In the genomic region with DNA sequence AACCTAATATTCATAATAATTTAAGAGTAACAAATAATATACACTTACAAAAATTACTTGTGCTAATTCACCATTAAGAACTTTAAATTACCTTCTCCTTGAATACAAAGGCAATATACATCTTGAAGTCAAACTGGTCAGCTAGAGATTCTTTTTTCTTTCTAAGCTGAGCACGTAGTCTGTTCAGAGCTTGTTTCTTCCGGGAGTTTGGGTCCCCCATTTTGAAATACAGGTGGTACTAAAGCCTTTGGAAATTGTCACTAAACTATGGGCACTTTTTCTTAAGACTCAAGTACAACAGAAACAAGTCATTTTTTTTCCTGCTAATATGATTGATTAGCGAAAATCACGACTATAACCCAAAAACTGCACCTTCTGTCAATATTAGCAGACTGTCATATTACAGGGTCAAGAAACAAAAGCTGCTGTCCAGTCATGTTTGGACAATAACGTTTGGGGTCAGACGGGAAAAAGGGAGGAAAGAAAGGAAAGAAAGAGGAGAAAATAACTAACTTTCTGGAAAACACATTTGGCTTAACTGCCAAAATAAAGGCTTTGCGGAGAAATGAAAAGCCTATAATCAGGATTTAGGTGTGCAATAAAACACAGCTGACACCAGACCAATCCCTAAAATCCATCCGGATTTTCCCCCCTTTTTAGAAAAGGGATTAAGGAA, we compare ENCODE assay signal across 8 cellular contexts. TPM values are rescaled to one million over a fixed set of nuclear protein-coding genes. Genes with fewer than 3 reads are reported as not detected.
DNase-seq lines count a peak whose midpoint lies in the region; ATAC-seq and TF ChIP-seq lines count a peak whose summit lies in the region.

No MANE protein-coding gene starts in this region.

- H3K27me3 ChIP-seq in heart left ventricle (no peaks in the 10 kb centered on the region), lower lobe of right lung (ENCODE audit: low read depth) (no peaks in the 10 kb centered on the region)

- peak overlapping the region in 10 of 12 donors; percentile 93 to 100 (median 99) for H3K27ac ChIP-seq in heart left ventricle
- H3K27ac ChIP-seq in lower lobe of right lung = peak overlapping the region; percentile 99
- H3K27ac ChIP-seq in urinary bladder (ENCODE audit: low read depth) = peak overlapping the region; percentile 91

- WGBS in heart left ventricle, 4 donors = 10 to 21% (median 15%) methylated on average over 8 of the region's 8 CpGs
- 14% methylated on average over 8 of the region's 8 CpGs for WGBS in urinary bladder

- H3K36me3 ChIP-seq in heart left ventricle = peaks cover 0 to 58% (median 28%) of the 10 kb centered on the region in 9 donors
- peaks cover 33% of the 10 kb centered on the region for H3K36me3 ChIP-seq in lower lobe of right lung
- H3K36me3 ChIP-seq in urinary bladder (ENCODE audit: insufficient read depth) = peaks cover 5% of the 10 kb centered on the region
- H3K36me3 ChIP-seq in mucosa of descending colon (ENCODE audit: low read depth) = peaks cover 14% of the 10 kb centered on the region

- TF ChIP-seq CTCF in heart left ventricle (IDR thresholded peaks at IDR 0.05) (no peak), astrocyte of the cerebellum (IDR thresholded peaks at IDR 0.05; ENCODE audit: low read depth, low read length, missing control alignments) (no peak), lower lobe of right lung (IDR thresholded peaks at IDR 0.05) (no peak), mucosa of descending colon (IDR thresholded peaks at IDR 0.05) (no peak)

- ATAC-seq in heart left ventricle = no peak
- ATAC-seq in left cardiac atrium = no peak
- ATAC-seq in lower lobe of right lung = no peak
- ATAC-seq in mucosa of descending colon = no peak

- H3K4me3 ChIP-seq in heart left ventricle (peak overlapping the region; percentile 75 to 97 (median 93)), astrocyte of the cerebellum (ENCODE audit: low read depth, low read length) (peak overlapping the region; percentile 99), lower lobe of right lung (peak overlapping the region; percentile 87), urinary bladder (ENCODE audit: low read depth, low read length) (peak overlapping the region; percentile 99), mucosa of descending colon (no peak overlapping the region)

- peaks cover 3 to 64% (median 52%) of the 10 kb centered on the region in 12 donors for H3K4me1 ChIP-seq in heart left ventricle
- H3K4me1 ChIP-seq in lower lobe of right lung = peaks cover 50% of the 10 kb centered on the region
- H3K4me1 ChIP-seq in urinary bladder (ENCODE audit: insufficient read depth) = peaks cover 2% of the 10 kb centered on the region
- peaks cover 35% of the 10 kb centered on the region for H3K4me1 ChIP-seq in mucosa of descending colon (ENCODE audit: low read depth)

- intact Hi-C loops in heart left ventricle (cut with DNase I) (loop anchor here in 3 of 10 donors (5.0 kb wide), 1 partner anchor 51 kb away; the partner anchor contains the start of genes ACOT13 (in 3 of the 3) and TDP2 (in 3 of the 3)), left cardiac atrium (cut with DNase I) (no loop called here), lower lobe of right lung (cut with DNase I) (no loop called here), mucosa of descending colon (cut with DNase I, micrococcal nuclease) (loop anchor here in 1 of 2 donors (10.0 kb wide), 1 partner anchor 46 kb away; no protein-coding TSS in a partner anchor)

- H3K9me3 ChIP-seq in heart left ventricle = no peaks in the 10 kb centered on the region
- H3K9me3 ChIP-seq in lower lobe of right lung = no peaks in the 10 kb centered on the region
- H3K9me3 ChIP-seq in mucosa of descending colon = no peaks in the 10 kb centered on the region

- in situ Hi-C loops in astrocyte of the cerebellum (cut with HindIII; ENCODE audit: low sequenced_read_pairs) = no loop called here

- no peak for TF ChIP-seq POLR2A in heart left ventricle (IDR thresholded peaks at IDR 0.05)

- DNase-seq in heart left ventricle (no peak), left cardiac atrium (no peak), astrocyte of the cerebellum (ENCODE audit: low read depth) (no peak), lower lobe of right lung (no peak), SW480 (ENCODE audit: low spot score) (no peak), NOMO-1 treated with dmso at 0.1 percent for 144 hours (lab: John Stamatoyannopoulos, UW; ENCODE audit: unreplicated experiment) (no peak), mucosa of descending colon (no peak)

RNA-seq across cellular contexts. Expression of gene C6orf62, which starts 0.4 kb away (rescaled TPM):
- total RNA-seq in heart left ventricle (10 to 100 TPM; 20.8 to 92.8 (median 40.7) TPM), left cardiac atrium (10 to 100 TPM; 58.1 to 67.0 TPM), lower lobe of right lung (123 TPM), urinary bladder (85.8 TPM), mucosa of descending colon (10 to 100 TPM; 70.3 to 85.1 (median 85.1) TPM)
- polyA plus RNA-seq in heart left ventricle (10 to 100 TPM; 28.9 to 48.0 TPM), urinary bladder (38.1 TPM)

RNA-seq across cellular contexts. Expression of gene ACOT13, which starts 51.7 kb away (rescaled TPM):
- total RNA-seq in heart left ventricle (10 to 100 TPM; 28.1 to 62.7 (median 55.3) TPM), left cardiac atrium (10 to 100 TPM; 63.0 to 70.8 TPM), lower lobe of right lung (24.6 TPM), urinary bladder (8.7 TPM), mucosa of descending colon (10 to 100 TPM; 28.2 to 57.0 (median 35.3) TPM)
- polyA plus RNA-seq in heart left ventricle (100 to 1,000 TPM in 1 of 2 donors, 10 to 100 TPM in 1; 21.6 to 160 TPM), urinary bladder (12.0 TPM)

RNA-seq across cellular contexts. Expression of gene TDP2, which starts 51.9 kb away (rescaled TPM):
- 10 to 100 TPM; 14.0 to 33.4 (median 25.1) TPM for total RNA-seq in heart left ventricle
- polyA plus RNA-seq in heart left ventricle = 10 to 100 TPM; 21.3 to 35.8 TPM
- total RNA-seq in left cardiac atrium = 10 to 100 TPM; 29.5 to 35.2 TPM
- total RNA-seq in lower lobe of right lung = 43.6 TPM
- total RNA-seq in urinary bladder = 42.2 TPM
- 29.7 TPM for polyA plus RNA-seq in urinary bladder
- total RNA-seq in mucosa of descending colon = 100 to 1,000 TPM; 146 to 343 (median 173) TPM

RNA-seq across cellular contexts. Expression of gene GMNN, which starts 56.1 kb away (rescaled TPM):
- total RNA-seq in heart left ventricle (10 to 100 TPM in 2 of 9 donors, 1 to 10 TPM in 7; 4.5 to 12.9 (median 6.8) TPM), left cardiac atrium (10 to 100 TPM in 1 of 2 donors, 1 to 10 TPM in 1; 6.3 to 10.5 TPM), lower lobe of right lung (11.1 TPM), urinary bladder (44.7 TPM), mucosa of descending colon (10 to 100 TPM; 20.6 to 62.0 (median 45.8) TPM)
- polyA plus RNA-seq in heart left ventricle (10 to 100 TPM in 1 of 2 donors, 1 to 10 TPM in 1; 4.7 to 19.2 TPM), urinary bladder (15.4 TPM)
